8 cellular contexts compared by ENCODE assay signal in the genomic region with DNA sequence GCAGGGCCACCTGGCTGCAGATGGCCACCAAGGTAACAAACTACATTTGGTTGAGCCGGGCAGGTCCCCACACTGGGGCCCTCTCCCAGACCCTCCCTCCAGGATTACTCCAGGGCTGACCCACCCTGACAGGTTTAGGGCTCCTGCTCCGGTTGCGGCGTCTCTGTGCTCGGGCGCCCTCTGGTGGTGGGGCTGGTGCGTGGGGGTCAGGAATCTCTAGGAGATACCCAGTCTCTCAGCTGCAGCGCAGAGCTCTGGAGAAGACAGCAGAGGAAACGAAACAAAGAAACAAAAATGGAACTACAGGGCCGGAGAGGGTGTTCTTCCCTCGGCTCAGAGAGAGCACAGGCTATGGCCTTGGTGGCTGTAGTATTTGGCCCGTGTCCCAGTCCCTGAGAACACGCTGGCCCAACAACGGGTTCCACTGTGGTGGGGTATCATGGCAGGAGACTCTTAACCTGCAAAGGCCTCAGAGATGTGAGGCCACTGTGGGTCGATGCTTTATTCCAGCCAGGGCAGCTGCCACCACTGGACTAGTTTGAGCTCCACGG. TPM values are rescaled to one million over a fixed set of nuclear protein-coding genes. Genes with fewer than 3 reads are reported as not detected.
DNase-seq lines count a peak whose midpoint lies in the region; ATAC-seq and TF ChIP-seq lines count a peak whose summit lies in the region.

No MANE protein-coding gene starts in this region.

- peak; percentile 25 to 29 for ATAC-seq in activated CD4-positive, CD25-positive, alpha-beta regulatory T cell treated with anti-CD3 and anti-CD28 coated beads, Interleukin-2, amount 50 U/mL, for 24 hours
- ATAC-seq in central memory CD8-positive, alpha-beta T cell (replicated peaks; ENCODE audit: extremely low read depth, poor library complexity, severe bottlenecking) = no peak
- ATAC-seq in left colon = peak; percentile 71

- peaks cover 1% of the 10 kb centered on the region for H3K36me3 Mint-ChIP-seq in central memory CD8-positive, alpha-beta T cell (ENCODE audit: insufficient read depth)

- H3F3A ChIP-seq in Loucy (ENCODE audit: low read depth) = no peaks in the 10 kb centered on the region

- no peak overlapping the region for H3K4me3 ChIP-seq in Loucy (ENCODE audit: low read length, poor library complexity, severe bottlenecking)

- H3K36me3 ChIP-seq in Loucy (ENCODE audit: insufficient read depth, low read length) = no peaks in the 10 kb centered on the region

- peaks cover 18% of the 10 kb centered on the region for H3K4me1 ChIP-seq in Loucy (ENCODE audit: insufficient read depth, low read length, poor library complexity, severe bottlenecking)

- no peaks in the 10 kb centered on the region for H3K9me2 ChIP-seq in Loucy (replicated peaks; ENCODE audit: low read depth, low read length)

- no peak overlapping the region for H3K9ac ChIP-seq in Loucy (ENCODE audit: low read depth, low read length, poor library complexity, severe bottlenecking)

- no peak overlapping the region for H3K4me2 ChIP-seq in Loucy (ENCODE audit: low read depth, low read length, poor library complexity, severe bottlenecking)

- no peaks in the 10 kb centered on the region for H3K9me3 Mint-ChIP-seq in central memory CD8-positive, alpha-beta T cell

- TF ChIP-seq CTCF in Loucy (conservative IDR thresholded peaks at IDR 0.05; ENCODE audit: low read length) = peak; percentile 94

- no peaks in the 10 kb centered on the region for H3K9me3 ChIP-seq in Loucy (ENCODE audit: insufficient read depth, low read depth, low read length)

- peak; percentile 16 to 51 (median 35) for DNase-seq in NCI-H1417 (lab: John Stamatoyannopoulos, UW)
- no peak for DNase-seq in NCI-H1417 treated with DMSO at 0.1 percent for 48 hours (lab: John Stamatoyannopoulos, UW)
- peak; percentile 24 to 32 for DNase-seq in central memory CD8-positive, alpha-beta T cell (ENCODE audit: low spot score in 2 of 2)
- peak; percentile 55 to 83 for DNase-seq in left colon
- peak; percentile 57 to 84 for DNase-seq in stimulated activated CD4-positive, alpha-beta T cell treated with anti-CD3 and anti-CD28 coated beads, Interleukin-4, amount 100 ng/mL, for 48 hours (ENCODE audit: low read depth in 2 of 2)
- DNase-seq in G401 (ENCODE audit: low spot score) = no peak

- H2AFZ ChIP-seq in Loucy (ENCODE audit: low read length) = no peak overlapping the region

- peak overlapping the region; percentile 79 for H3K27ac Mint-ChIP-seq in central memory CD8-positive, alpha-beta T cell (ENCODE audit: low read depth)

- H3K27me3 ChIP-seq in Loucy (ENCODE audit: insufficient read depth, low read length, poor library complexity, severe bottlenecking) = no peaks in the 10 kb centered on the region

- peaks cover 74% of the 10 kb centered on the region for H3K27me3 Mint-ChIP-seq in central memory CD8-positive, alpha-beta T cell

- no peaks in the 10 kb centered on the region for H3K79me2 ChIP-seq in Loucy (ENCODE audit: insufficient read depth, low read length)

- peaks cover 10% of the 10 kb centered on the region for H4K20me1 ChIP-seq in Loucy (ENCODE audit: insufficient read depth, low read length, poor library complexity, severe bottlenecking)

- peak overlapping the region; percentile 84 for H3K4me3 Mint-ChIP-seq in central memory CD8-positive, alpha-beta T cell

- in situ Hi-C loops in G401 (cut with HindIII; ENCODE audit: low sequenced_read_pairs) = no loop called here

- H3K4me1 Mint-ChIP-seq in central memory CD8-positive, alpha-beta T cell = peaks cover 13% of the 10 kb centered on the region

- intact Hi-C loops in left colon (cut with DNase I, micrococcal nuclease) = loop anchor here in 1 of 2 donors (10.0 kb wide), 1 partner anchor 50 kb away; no protein-coding TSS in a partner anchor

RNA-seq across cellular contexts. Expression of gene C11orf96, which starts 2.4 kb away (rescaled TPM):
- 10 to 100 TPM; 19.0 to 22.0 TPM for total RNA-seq in left colon
- total RNA-seq in G401 (2014; rRNA removed; shearing (Covaris generic)) = 0.86 TPM in 1 of 2 replicates, not detected in the other

Comparison
In these comparisons a context has a peak if more than half of its experiments do, and no peak if none do; other contexts are left out.
1. DNase-seq: peak in NCI-H1417 (3 of 3), central memory CD8-positive, alpha-beta T cell (2 of 2), left colon (2 of 2) and stimulated activated CD4-positive, alpha-beta T cell treated with anti-CD3 and anti-CD28 coated beads, Interleukin-4, amount 100 ng/mL, for 48 hours (2 of 2); none in NCI-H1417 treated with DMSO at 0.1 percent for 48 hours (single experiment) and G401 (single experiment).
2. RNA of gene C11orf96, which starts 2.4 kb away (total RNA-seq): 19.0 to 22.0 TPM in left colon; 0.86 TPM in G401; every median in the first group is over 10 times any median in the second.